In genomic region chr10:51502124-51502523, GRCh38 we compare ENCODE assay signal across 32 cellular contexts.
"Had no signal": no experiment of that assay in that cellular context is flagged by ENCODE, and none has a peak within 500 bp of the region (broad histone marks: within the 10 kb centered on the region; RNA-seq: fewer than 3 reads in every experiment).

No MANE protein-coding gene starts in this region.

- H3K27ac Mint-ChIP-seq: activated CD4-positive, alpha-beta memory T cell treated with anti-CD3 and anti-CD28 coated beads for 36 hours; activated CD4-positive, alpha-beta T cell treated with anti-CD3 and anti-CD28 coated beads for 36 hours; activated CD4-positive, alpha-beta T cell treated with anti-CD3 and anti-CD28 coated beads, Interleukin-2, amount 10 ng/mL, durations not matched to agents 24 days and 14 days; activated CD8-positive, alpha-beta memory T cell treated with anti-CD3 and anti-CD28 coated beads, Interleukin-2, amount 10 ng/mL, durations not matched to agents 7 days and 5 days; activated CD8-positive, alpha-beta T cell treated with anti-CD3 and anti-CD28 coated beads, Interleukin-2, amount 10 ng/mL, durations not matched to agents 7 days and 5 days; activated naive CD4-positive, alpha-beta T cell treated with anti-CD3 and anti-CD28 coated beads, Interleukin-2, amount 10 ng/mL, durations not matched to agents 7 days and 5 days; activated naive CD4-positive, alpha-beta T cell treated with anti-CD3 and anti-CD28 coated beads, Interleukin-2, amount 50 U/mL, for 72 hours; activated naive CD8-positive, alpha-beta T cell treated with anti-CD3 and anti-CD28 coated beads, Interleukin-2, amount 10 ng/mL, durations not matched to agents 7 days and 5 days; activated T-helper 1 cell treated with anti-CD3 and anti-CD28 coated beads, Interleukin-12 subunit alpha, Interleukin-12 subunit beta, Interleukin-2, Interleukin-4 antibody, amounts not matched to agents 30 ng/mL and 10 ng/mL and 1 ng/mL, durations not matched to agents 14 hours and 24 hours and 36 hours; dendritic cell treated with granulocyte-macrophage colony-stimulating factor and Interleukin-4, amounts not matched to agents 40 ng/mL and 50 ng/mL, for 4 days; endodermal cell; T-helper 17 cell; T-helper 2 cell treated with Interferon-gamma antibody and Interleukin-4, amounts not matched to agents 5 μg/mL and 100 μg/mL, for 36 hours had no signal

- H3K4me3 ChIP-seq: coronary artery, dorsolateral prefrontal cortex, heart left ventricle had no signal

- H3K27me3 Mint-ChIP-seq: activated CD4-positive, alpha-beta memory T cell treated with anti-CD3 and anti-CD28 coated beads for 36 hours; activated CD8-positive, alpha-beta memory T cell treated with anti-CD3 and anti-CD28 coated beads, Interleukin-2, amount 10 ng/mL, durations not matched to agents 7 days and 5 days; activated naive CD4-positive, alpha-beta T cell treated with anti-CD3 and anti-CD28 coated beads, Interleukin-2, amount 10 ng/mL, durations not matched to agents 7 days and 5 days; activated naive CD8-positive, alpha-beta T cell treated with anti-CD3 and anti-CD28 coated beads, Interleukin-2, amount 10 ng/mL, durations not matched to agents 7 days and 5 days; brain; central memory CD8-positive, alpha-beta T cell; dendritic cell treated with granulocyte-macrophage colony-stimulating factor and Interleukin-4, amounts not matched to agents 40 ng/mL and 50 ng/mL, for 4 days; T-helper 17 cell had no signal

- H3K36me3 ChIP-seq: heart left ventricle, WERI-Rb-1 had no signal

- H3K9me3 Mint-ChIP-seq: activated CD4-positive, alpha-beta memory T cell treated with anti-CD3 and anti-CD28 coated beads for 36 hours; activated CD4-positive, alpha-beta T cell treated with anti-CD3 and anti-CD28 coated beads, Interleukin-2, amount 10 ng/mL, durations not matched to agents 24 days and 14 days; activated naive CD4-positive, alpha-beta T cell treated with anti-CD3 and anti-CD28 coated beads, Interleukin-2, amount 10 ng/mL, durations not matched to agents 7 days and 5 days; activated naive CD4-positive, alpha-beta T cell treated with anti-CD3 and anti-CD28 coated beads, Interleukin-2, amount 50 U/mL, for 72 hours; activated naive CD8-positive, alpha-beta T cell treated with anti-CD3 and anti-CD28 coated beads, Interleukin-2, amount 10 ng/mL, durations not matched to agents 7 days and 5 days; activated T-helper 1 cell treated with anti-CD3 and anti-CD28 coated beads, Interleukin-12 subunit alpha, Interleukin-12 subunit beta, Interleukin-2, Interleukin-4 antibody, amounts not matched to agents 30 ng/mL and 10 ng/mL and 1 ng/mL, durations not matched to agents 14 hours and 24 hours and 36 hours; central memory CD8-positive, alpha-beta T cell; dendritic cell treated with granulocyte-macrophage colony-stimulating factor and Interleukin-4, amounts not matched to agents 40 ng/mL and 50 ng/mL, for 4 days; T-helper 2 cell treated with Interferon-gamma antibody and Interleukin-4, amounts not matched to agents 5 μg/mL and 100 μg/mL, for 36 hours had no signal

- H3K36me3 Mint-ChIP-seq: activated CD4-positive, alpha-beta memory T cell treated with anti-CD3 and anti-CD28 coated beads for 36 hours; activated CD8-positive, alpha-beta memory T cell treated with anti-CD3 and anti-CD28 coated beads, Interleukin-2, amount 10 ng/mL, durations not matched to agents 7 days and 5 days; activated naive CD4-positive, alpha-beta T cell treated with anti-CD3 and anti-CD28 coated beads, Interleukin-2, amount 10 ng/mL, durations not matched to agents 7 days and 5 days; activated naive CD4-positive, alpha-beta T cell treated with anti-CD3 and anti-CD28 coated beads, Interleukin-2, amount 50 U/mL, for 72 hours; activated naive CD8-positive, alpha-beta T cell treated with anti-CD3 and anti-CD28 coated beads, Interleukin-2, amount 10 ng/mL, durations not matched to agents 7 days and 5 days; brain had no signal

- H3K4me3 Mint-ChIP-seq: activated CD4-positive, alpha-beta memory T cell treated with anti-CD3 and anti-CD28 coated beads for 36 hours; activated CD4-positive, alpha-beta T cell treated with anti-CD3 and anti-CD28 coated beads for 36 hours; activated CD4-positive, alpha-beta T cell treated with anti-CD3 and anti-CD28 coated beads, Interleukin-2, amount 10 ng/mL, durations not matched to agents 24 days and 14 days; activated CD8-positive, alpha-beta memory T cell treated with anti-CD3 and anti-CD28 coated beads, Interleukin-2, amount 10 ng/mL, durations not matched to agents 7 days and 5 days; activated CD8-positive, alpha-beta T cell treated with anti-CD3 and anti-CD28 coated beads, Interleukin-2, amount 10 ng/mL, durations not matched to agents 7 days and 5 days; activated naive CD4-positive, alpha-beta T cell treated with anti-CD3 and anti-CD28 coated beads, Interleukin-2, amount 10 ng/mL, durations not matched to agents 7 days and 5 days; activated naive CD8-positive, alpha-beta T cell treated with anti-CD3 and anti-CD28 coated beads, Interleukin-2, amount 10 ng/mL, durations not matched to agents 7 days and 5 days; activated T-helper 1 cell treated with anti-CD3 and anti-CD28 coated beads, Interleukin-12 subunit alpha, Interleukin-12 subunit beta, Interleukin-2, Interleukin-4 antibody, amounts not matched to agents 30 ng/mL and 10 ng/mL and 1 ng/mL, durations not matched to agents 14 hours and 24 hours and 36 hours; brain; central memory CD8-positive, alpha-beta T cell; dendritic cell treated with granulocyte-macrophage colony-stimulating factor and Interleukin-4, amounts not matched to agents 40 ng/mL and 50 ng/mL, for 4 days; endodermal cell; T-helper 17 cell; T-helper 2 cell treated with Interferon-gamma antibody and Interleukin-4, amounts not matched to agents 5 μg/mL and 100 μg/mL, for 36 hours had no signal

- DNase-seq: activated CD4-positive, alpha-beta memory T cell treated with anti-CD3 and anti-CD28 coated beads for 36 hours; activated CD4-positive, alpha-beta T cell treated with anti-CD3 and anti-CD28 coated beads for 36 hours; activated CD4-positive, alpha-beta T cell treated with anti-CD3 and anti-CD28 coated beads, Interleukin-2, amount 10 ng/mL, durations not matched to agents 24 days and 14 days; activated CD4-positive, CD25-positive, alpha-beta regulatory T cell; activated CD4-positive, CD25-positive, alpha-beta regulatory T cell treated with anti-CD3 and anti-CD28 coated beads, Interleukin-2, amount 50 U/mL, for 72 hours; activated CD8-positive, alpha-beta memory T cell treated with anti-CD3 and anti-CD28 coated beads, Interleukin-2, amount 10 ng/mL, durations not matched to agents 7 days and 5 days; activated CD8-positive, alpha-beta memory T cell treated with anti-CD3 and anti-CD28 coated beads, Interleukin-2, amount 50 U/mL, for 4 hours; activated CD8-positive, alpha-beta T cell treated with anti-CD3 and anti-CD28 coated beads, Interleukin-2, amount 10 ng/mL, durations not matched to agents 7 days and 5 days; activated gamma-delta T cell; activated naive CD4-positive, alpha-beta T cell; activated naive CD4-positive, alpha-beta T cell treated with anti-CD3 and anti-CD28 coated beads, Interleukin-2, amount 10 ng/mL, durations not matched to agents 7 days and 5 days; activated naive CD8-positive, alpha-beta T cell treated with anti-CD3 and anti-CD28 coated beads, Interleukin-2, amount 10 ng/mL, durations not matched to agents 7 days and 5 days; activated T-cell treated with anti-CD3 and anti-CD28 coated beads, Interleukin-2, amount 50 U/mL, for 1 hour; activated T-cell treated with anti-CD3 and anti-CD28 coated beads, Interleukin-2, amount 50 U/mL, for 48 hours; amniotic stem cell; dorsolateral prefrontal cortex; effector memory CD4-positive, alpha-beta T cell; endodermal cell; glutamatergic neuron; heart left ventricle; T-helper 1 cell; T-helper 17 cell; T1000; WERI-Rb-1 had no signal

- H3K9me3 ChIP-seq: heart left ventricle had no signal

- H3K4me1 Mint-ChIP-seq: activated CD4-positive, alpha-beta T cell treated with anti-CD3 and anti-CD28 coated beads for 36 hours; activated CD4-positive, alpha-beta T cell treated with anti-CD3 and anti-CD28 coated beads, Interleukin-2, amount 10 ng/mL, durations not matched to agents 24 days and 14 days; activated CD8-positive, alpha-beta memory T cell treated with anti-CD3 and anti-CD28 coated beads, Interleukin-2, amount 10 ng/mL, durations not matched to agents 7 days and 5 days; activated naive CD4-positive, alpha-beta T cell treated with anti-CD3 and anti-CD28 coated beads, Interleukin-2, amount 10 ng/mL, durations not matched to agents 7 days and 5 days; activated naive CD8-positive, alpha-beta T cell treated with anti-CD3 and anti-CD28 coated beads, Interleukin-2, amount 10 ng/mL, durations not matched to agents 7 days and 5 days; central memory CD8-positive, alpha-beta T cell; T-helper 17 cell had no signal

- H3K27ac ChIP-seq: heart left ventricle, WERI-Rb-1 had no signal

- ATAC-seq: activated CD4-positive, alpha-beta T cell treated with anti-CD3 and anti-CD28 coated beads for 36 hours; activated CD8-positive, alpha-beta memory T cell treated with anti-CD3 and anti-CD28 coated beads, Interleukin-2, amount 10 ng/mL, durations not matched to agents 7 days and 5 days; activated CD8-positive, alpha-beta T cell treated with anti-CD3 and anti-CD28 coated beads, Interleukin-2, amount 10 ng/mL, durations not matched to agents 7 days and 5 days; activated naive CD4-positive, alpha-beta T cell treated with anti-CD3 and anti-CD28 coated beads, Interleukin-2, amount 50 U/mL, for 72 hours; esophagus mucosa; heart left ventricle; T-helper 17 cell had no signal

- H3K27me3 ChIP-seq: dorsolateral prefrontal cortex, heart left ventricle had no signal
